ENCODE assay signal across 9 cellular contexts in the genomic region with DNA sequence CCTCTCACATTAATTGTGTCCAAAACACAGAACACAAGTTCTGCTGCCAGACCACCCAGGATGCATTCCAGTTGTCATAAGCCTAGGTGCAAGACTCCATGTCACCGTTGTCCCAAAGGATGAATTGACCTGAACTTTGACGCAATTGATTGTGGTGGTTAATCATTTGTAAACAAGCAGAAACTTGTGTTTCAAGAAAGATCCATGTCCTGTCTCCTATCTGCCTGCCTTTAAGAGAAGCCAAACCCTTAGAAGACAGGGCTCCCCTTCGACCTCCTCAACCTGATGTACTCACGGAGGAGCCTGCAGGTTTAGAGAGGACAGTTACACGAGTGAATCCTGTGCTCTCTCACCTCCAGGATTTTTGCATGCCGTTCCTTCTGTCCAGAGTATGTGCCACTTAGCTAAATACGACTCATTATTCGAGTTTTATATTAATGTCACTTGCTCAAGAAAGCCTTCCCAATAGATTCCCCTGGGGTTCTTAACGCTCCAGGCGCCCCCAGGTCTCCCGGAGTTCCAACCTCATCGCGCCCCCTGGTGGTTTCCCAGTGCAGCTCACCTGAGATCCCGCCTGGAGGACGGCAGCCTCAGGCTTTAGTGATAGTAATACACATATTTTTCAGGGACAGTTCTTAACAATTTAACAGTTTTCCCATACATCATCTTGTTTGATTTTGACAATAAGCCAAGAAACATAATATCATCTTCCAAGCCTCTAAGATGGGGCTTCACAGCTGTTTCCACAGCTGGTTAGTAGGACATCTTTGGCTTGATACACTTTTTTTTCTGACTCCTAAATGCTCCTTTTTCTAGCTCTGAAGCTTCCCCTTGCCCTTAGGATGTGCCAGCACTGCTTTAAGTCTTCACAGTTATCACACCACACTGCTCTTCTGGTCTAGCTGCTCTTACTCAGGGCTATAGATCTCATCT. TPM values are rescaled to one million over a fixed set of nuclear protein-coding genes. Genes with fewer than 3 reads are reported as not detected.
A peak's percentile ranks its signal among the peaks of the same experiment; 100 is the strongest.
DNase-seq lines count a peak whose midpoint lies in the region; ATAC-seq, FAIRE-seq and TF ChIP-seq lines count a peak whose summit lies in the region.
"Had no signal": no experiment of that assay in that cellular context is flagged by ENCODE, and none has a peak within 500 bp of the region (broad histone marks: within the 10 kb centered on the region; RNA-seq: fewer than 3 reads in every experiment).

No MANE protein-coding gene starts in this region.

- H3K27ac ChIP-seq in WERI-Rb-1, result no peak overlapping the region
- H3K27ac ChIP-seq in kidney (ENCODE audit: low read depth in 2 of 2, low read length in 2 of 2), result no peak overlapping the region

- TF ChIP-seq CTCF in AG10803 (conservative IDR thresholded peaks at IDR 0.05; ENCODE audit: low read length), result peak; percentile 52
- TF ChIP-seq CTCF in GM12875 (IDR thresholded peaks at IDR 0.05; ENCODE audit: borderline replicate concordance, insufficient read depth, low read depth, low read length), result peak; percentile 45; the same call in 1 of the 2 replicates
- peak; percentile 63 for TF ChIP-seq CTCF in WERI-Rb-1 (IDR thresholded peaks at IDR 0.05; ENCODE audit: low read depth, low read length)
- TF ChIP-seq CTCF in kidney (IDR thresholded peaks at IDR 0.05; ENCODE audit: borderline replicate concordance, extremely low read depth, insufficient read depth), result peak; percentile 71

- H3K27me3 ChIP-seq in WERI-Rb-1 (ENCODE audit: insufficient read depth, low read depth, severe bottlenecking), result no peaks in the 10 kb centered on the region

- DNase-seq in AG10803 (ENCODE audit: low read depth) (no peak), WERI-Rb-1 (peak; percentile 58), kidney (no peak), NCI-H2081 treated with DMSO at 0.1 percent for 48 hours (lab: John Stamatoyannopoulos, UW) (no peak), NCI-H2107 treated with DMSO at 0.1 percent for 48 hours (lab: John Stamatoyannopoulos, UW; ENCODE audit: unreplicated experiment) (no peak)

- intact Hi-C loops in kidney (cut with DNase I), result no loop called here

- no peak for FAIRE-seq in kidney (lab: Jason Lieb, UNC)

- H3K36me3 ChIP-seq in WERI-Rb-1 (no peaks in the 10 kb centered on the region), kidney (ENCODE audit: control insufficient read depth in 1 of 2, insufficient read depth in 2 of 2, low read length in 2 of 2) (no peaks in the 10 kb centered on the region)

- H3K4me1 ChIP-seq in kidney (ENCODE audit: control insufficient read depth in 1 of 2, insufficient read depth in 1 of 2, low read depth in 1 of 2, low read length in 2 of 2), result peaks cover 0 to 6% of the 10 kb centered on the region in 2 donors

- H3K4me3 ChIP-seq in AG10803 (ENCODE audit: low read length), result no peak overlapping the region
- H3K4me3 ChIP-seq in GM12875 (ENCODE audit: low read depth, low read length), result no peak overlapping the region
- no peak overlapping the region for H3K4me3 ChIP-seq in WERI-Rb-1 (ENCODE audit: low read depth, low read length)
- H3K4me3 ChIP-seq in kidney (ENCODE audit: low read length in 2 of 2), result peak overlapping the region in 1 of 2 donors; percentile 40

- H3K9ac ChIP-seq in kidney (ENCODE audit: low read length in 2 of 2), result no peak overlapping the region

- no peak for ATAC-seq in GM21717 (IDR thresholded peaks at IDR 0.05; ENCODE audit: unreplicated experiment)
- no peak for ATAC-seq in GM21515 (IDR thresholded peaks at IDR 0.05; ENCODE audit: unreplicated experiment)

- H3K9me3 ChIP-seq in WERI-Rb-1 (ENCODE audit: severe bottlenecking), result no peaks in the 10 kb centered on the region
- H3K9me3 ChIP-seq in kidney (ENCODE audit: control insufficient read depth in 1 of 2, low read length in 2 of 2), result no peaks in the 10 kb centered on the region

RNA-seq across cellular contexts. Expression of gene C8B, which starts 2.4 kb away (rescaled TPM):
- not detected for total RNA-seq in kidney
- not detected for polyA plus RNA-seq in kidney (ENCODE audit: insufficient read depth, low read depth, low replicate concordance)
- total RNA-seq: skeletal muscle tissue had no signal
